8 cellular contexts compared by ENCODE assay signal in genomic region chr1:22709891-22710687, GRCh38. TPM values are rescaled to one million over a fixed set of nuclear protein-coding genes. Genes with fewer than 3 reads are reported as not detected.
DNase-seq lines count a peak whose midpoint lies in the region; ATAC-seq and TF ChIP-seq lines count a peak whose summit lies in the region.

No MANE protein-coding gene starts in this region.

- peaks cover 30% of the 10 kb centered on the region for H4K20me1 ChIP-seq in SK-N-SH (ENCODE audit: insufficient read depth)

- H3K4me3 Mint-ChIP-seq in CD4-positive, alpha-beta memory T cell = peak overlapping the region in 7 of 8 donors; percentile 40 to 82 (median 73)
- peak overlapping the region; percentile 56 for H3K4me3 Mint-ChIP-seq in stimulated activated memory B cell treated with anti-CD40 and anti-IgM and Interleukin-4, amounts not matched to agents 10 μg/mL and 1 μg/mL and 100 μg/mL, for 72 hours

- peaks cover 37% of the 10 kb centered on the region for H3K79me2 ChIP-seq in SK-N-SH (ENCODE audit: insufficient read depth)

- POLR2A ChIA-PET in CD4-positive, alpha-beta memory T cell (lab: Charles Lee; ENCODE audit: partially characterized antibody) = no interaction called here
- POLR2A ChIA-PET in SK-N-SH (lab: Yijun Ruan, JAX) = interaction anchor here (1.0 kb wide), 1 partner anchor 9 kb away, joined by 3 read pairs; no protein-coding TSS in a partner anchor

- H3K9me3 ChIP-seq in CD4-positive, alpha-beta memory T cell (ENCODE audit: control insufficient read depth in 1 of 2, low read length in 2 of 2) = no peaks in the 10 kb centered on the region
- H3K9me3 ChIP-seq in SK-N-SH = no peaks in the 10 kb centered on the region

- peak in 3 of 5 donors; percentile 12 to 14 (median 13) for DNase-seq in CD4-positive, alpha-beta memory T cell
- DNase-seq in HUDEP-2 (lab: John Stamatoyannopoulos, UW; ENCODE audit: unreplicated experiment in 76 of 76) = peak in 39 of 76 experiments; percentile 2 to 45 (median 19)
- DNase-seq in SK-N-SH = peak; percentile 89
- DNase-seq in choroid plexus epithelial cell (ENCODE audit: low read depth) = peak; percentile 77
- DNase-seq in left lobe of liver (ENCODE audit: low spot score) = peak; percentile 78

- intact Hi-C loops in CD4-positive, alpha-beta memory T cell (cut with micrococcal nuclease) = no loop called here

- peaks cover 3 to 25% (median 14%) of the 10 kb centered on the region in 4 donors for H3K4me1 Mint-ChIP-seq in CD4-positive, alpha-beta memory T cell
- peaks cover 23% of the 10 kb centered on the region for H3K4me1 Mint-ChIP-seq in stimulated activated memory B cell treated with anti-CD40 and anti-IgM and Interleukin-4, amounts not matched to agents 10 μg/mL and 1 μg/mL and 100 μg/mL, for 72 hours

- no peaks in the 10 kb centered on the region for H3K9me2 ChIP-seq in SK-N-SH

- 12% methylated on average over 29 of the region's 47 CpGs for WGBS in SK-N-SH (ENCODE audit: low lambda C conversion rate)

- no peak overlapping the region for H3K27ac Mint-ChIP-seq in CD4-positive, alpha-beta memory T cell
- no peak overlapping the region for H3K27ac Mint-ChIP-seq in stimulated activated memory B cell treated with anti-CD40 and anti-IgM and Interleukin-4, amounts not matched to agents 10 μg/mL and 1 μg/mL and 100 μg/mL, for 72 hours

- no peak for TF ChIP-seq EP300 in SK-N-SH (IDR thresholded peaks at IDR 0.05; ENCODE audit: borderline replicate concordance in 1 of 2, low read depth in 1 of 2, low read length in 1 of 2)

- H3K4me1 ChIP-seq in CD4-positive, alpha-beta memory T cell (ENCODE audit: insufficient read depth, low read length) = peaks cover 9% of the 10 kb centered on the region
- peaks cover 0 to 30% of the 10 kb centered on the region in 2 experiments; a peak in 1 of 4 replicates for H3K4me1 ChIP-seq in SK-N-SH (ENCODE audit: control insufficient read depth in 1 of 2, insufficient read depth in 2 of 2, low read depth in 1 of 2, low read length in 1 of 2)

- H3K36me3 Mint-ChIP-seq in CD4-positive, alpha-beta memory T cell = no peaks in the 10 kb centered on the region
- H3K36me3 Mint-ChIP-seq in stimulated activated memory B cell treated with anti-CD40 and anti-IgM and Interleukin-4, amounts not matched to agents 10 μg/mL and 1 μg/mL and 100 μg/mL, for 72 hours = no peaks in the 10 kb centered on the region

- H3K36me3 ChIP-seq in CD4-positive, alpha-beta memory T cell (ENCODE audit: insufficient read depth, low read length) = no peaks in the 10 kb centered on the region
- no peaks in the 10 kb centered on the region for H3K36me3 ChIP-seq in SK-N-SH (replicated peaks in 1 of 2; ENCODE audit: control insufficient read depth in 1 of 2, insufficient read depth in 2 of 2, low read length in 1 of 2)

- peaks cover 40 to 55% of the 10 kb centered on the region in 2 donors for H3K27me3 Mint-ChIP-seq in CD4-positive, alpha-beta memory T cell
- H3K27me3 Mint-ChIP-seq in stimulated activated memory B cell treated with anti-CD40 and anti-IgM and Interleukin-4, amounts not matched to agents 10 μg/mL and 1 μg/mL and 100 μg/mL, for 72 hours = peaks cover 66% of the 10 kb centered on the region

- no peak for TF ChIP-seq CTCF in SK-N-SH (IDR thresholded peaks at IDR 0.05)
- no peak for TF ChIP-seq CTCF in choroid plexus epithelial cell (conservative IDR thresholded peaks at IDR 0.05; ENCODE audit: low read depth, low read length)

- H3K9me3 Mint-ChIP-seq in CD4-positive, alpha-beta memory T cell = no peaks in the 10 kb centered on the region
- H3K9me3 Mint-ChIP-seq in stimulated activated memory B cell treated with anti-CD40 and anti-IgM and Interleukin-4, amounts not matched to agents 10 μg/mL and 1 μg/mL and 100 μg/mL, for 72 hours = no peaks in the 10 kb centered on the region

- H3K9ac ChIP-seq in SK-N-SH = peak overlapping the region; percentile 46; the same call in 1 of the 2 replicates

- H3K27me3 ChIP-seq in CD4-positive, alpha-beta memory T cell (ENCODE audit: insufficient read depth, low read length) = peaks cover 21% of the 10 kb centered on the region
- H3K27me3 ChIP-seq in SK-N-SH (ENCODE audit: insufficient read depth) = no peaks in the 10 kb centered on the region

- no peak for TF ChIP-seq RAD21 in SK-N-SH (IDR thresholded peaks at IDR 0.05; ENCODE audit: low read length)

- peak; percentile 83 for ATAC-seq in left lobe of liver
- ATAC-seq in stimulated activated memory B cell treated with anti-CD40 and anti-IgM and Interleukin-4, amounts not matched to agents 10 μg/mL and 1 μg/mL and 100 μg/mL, for 72 hours = no peak
- no peak for ATAC-seq in GM21529 (IDR thresholded peaks at IDR 0.05; ENCODE audit: unreplicated experiment)
- no peak for ATAC-seq in GM18498 (IDR thresholded peaks at IDR 0.05; ENCODE audit: unreplicated experiment)

- H3K4me3 ChIP-seq in CD4-positive, alpha-beta memory T cell (ENCODE audit: low read length in 2 of 2) = no peak overlapping the region
- H3K4me3 ChIP-seq in SK-N-SH (ENCODE audit: low read depth in 2 of 2, low read length in 1 of 2) (peak overlapping the region; percentile 69 to 70), choroid plexus epithelial cell (ENCODE audit: low read depth, low read length) (peak overlapping the region; percentile 57)

- peak overlapping the region; percentile 94 for H3K4me2 ChIP-seq in SK-N-SH

- peaks cover 6% of the 10 kb centered on the region for H3F3A ChIP-seq in SK-N-SH (replicated peaks; ENCODE audit: insufficient read depth)

- CTCF ChIA-PET in CD4-positive, alpha-beta memory T cell (lab: Charles Lee; ENCODE audit: partially characterized antibody) = no interaction called here
- CTCF ChIA-PET in SK-N-SH (lab: Yijun Ruan, JAX) = interaction anchor here (0.7 to 8.5 kb wide), 9 partner anchors 11 to 254 kb away, joined by 3 to 166 read pairs (median 3); no protein-coding TSS in a partner anchor

- H2AFZ ChIP-seq in SK-N-SH (ENCODE audit: low read depth) = peak overlapping the region; percentile 84

- H3K27ac ChIP-seq in CD4-positive, alpha-beta memory T cell (ENCODE audit: low read depth, low read length) = no peak overlapping the region
- H3K27ac ChIP-seq in SK-N-SH (ENCODE audit: low read depth in 2 of 2, low read length in 1 of 2) = peak overlapping the region in 1 of 2 experiments; percentile 91; a peak in 2 of 4 replicates

TF ChIP-seq in SK-N-SH, 30 proteins besides CTCF, POLR2A, EP300 and RAD21:
- TF ChIP-seq CHD2 (IDR thresholded peaks at IDR 0.05; ENCODE audit: low read length, partially characterized antibody) (peak; percentile 21), MXI1 (IDR thresholded peaks at IDR 0.05; ENCODE audit: low read depth, low read length) (peak; percentile 32; the same call in 1 of the 2 replicates), FOSL2 (IDR thresholded peaks at IDR 0.05; ENCODE audit: borderline replicate concordance, low read depth) (no peak)
TF ChIP-seq in SK-N-SH: peak in this region for 2.

RNA-seq across cellular contexts. Expression of gene EPHB2, which starts 0.6 kb away (rescaled TPM):
- under 1 TPM; 0.35 to 0.36 TPM for total RNA-seq in CD4-positive, alpha-beta memory T cell
- polyA plus RNA-seq in CD4-positive, alpha-beta memory T cell = not detected
- 18.6 and 25.2 TPM in 2 replicates for polyA plus RNA-seq in SK-N-SH (2012; rRNA removed)
- polyA plus RNA-seq in SK-N-SH (2012; cell fraction: cytosol; rRNA removed) = 9.1 and 15.3 TPM in 2 replicates
- 11.5 and 14.4 TPM in 2 replicates for polyA plus RNA-seq in SK-N-SH (2012; cell fraction: nucleus; rRNA removed)
- 0.38 TPM for total RNA-seq in left lobe of liver

RNA-seq across cellular contexts. Expression of gene C1QB, which starts 57.1 kb away (rescaled TPM):
- 1 to 10 TPM; 2.1 to 2.9 TPM for total RNA-seq in CD4-positive, alpha-beta memory T cell
- not detected for polyA plus RNA-seq in CD4-positive, alpha-beta memory T cell
- not detected in 2 replicates for polyA plus RNA-seq in SK-N-SH (2012; rRNA removed)
- polyA plus RNA-seq in SK-N-SH (2012; cell fraction: cytosol; rRNA removed) = not detected in 2 replicates
- not detected in 2 replicates for polyA plus RNA-seq in SK-N-SH (2012; cell fraction: nucleus; rRNA removed)
- 79.0 TPM for total RNA-seq in left lobe of liver

Comparison
In these comparisons a context has a peak if more than half of its experiments do, and no peak if none do; other contexts are left out.
1. DNase-seq: peak in every context shown above with its lines; median percentile 89 in SK-N-SH; 78 in left lobe of liver; 77 in choroid plexus epithelial cell; 19 in HUDEP-2; 13 in CD4-positive, alpha-beta memory T cell.
2. H3K4me3 ChIP-seq: peak in SK-N-SH (2 of 2) and choroid plexus epithelial cell (single experiment); none in CD4-positive, alpha-beta memory T cell (0 of 2).
3. RNA of gene C1QB, which starts 57.1 kb away (total RNA-seq): 79.0 TPM in left lobe of liver (single experiment); 2.1 to 2.9 TPM in CD4-positive, alpha-beta memory T cell; every median in the first group is over 10 times any median in the second.